8 cellular contexts compared by ENCODE assay signal in the genomic region with DNA sequence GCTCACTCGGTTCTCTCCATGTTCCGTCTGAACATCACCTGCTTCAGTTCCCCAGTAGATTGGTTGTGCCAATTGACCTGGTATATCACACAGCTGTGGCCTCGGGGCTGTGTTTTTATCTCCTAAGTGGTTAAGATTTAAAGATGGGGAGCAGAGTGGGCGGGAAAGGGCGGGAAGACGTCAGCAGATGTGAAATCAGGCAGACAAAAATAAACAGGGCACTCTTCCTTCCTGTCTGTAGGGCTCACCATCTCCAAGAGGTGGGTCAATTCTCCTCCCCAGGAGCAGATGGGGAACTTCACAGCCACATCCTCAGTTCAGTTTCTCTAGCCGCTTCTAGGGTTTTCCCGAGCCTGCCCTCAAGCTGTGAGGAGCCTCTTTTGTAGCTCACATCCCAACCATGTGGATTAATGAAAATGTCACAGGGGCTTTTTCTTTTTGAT. TPM values are rescaled to one million over a fixed set of nuclear protein-coding genes. Genes with fewer than 3 reads are reported as not detected.
A peak's percentile ranks its signal among the peaks of the same experiment; 100 is the strongest.
DNase-seq lines count a peak whose midpoint lies in the region; ATAC-seq, FAIRE-seq and TF ChIP-seq lines count a peak whose summit lies in the region.

No MANE protein-coding gene starts in this region.

- no peak overlapping the region for H2AFZ ChIP-seq in HepG2 (ENCODE audit: low read length)

- H3K9me3 Mint-ChIP-seq in activated naive CD4-positive, alpha-beta T cell treated with anti-CD3 and anti-CD28 coated beads, Interleukin-2, amount 50 U/mL, for 72 hours = no peaks in the 10 kb centered on the region
- H3K9me3 Mint-ChIP-seq in stimulated activated naive CD8-positive, alpha-beta T cell treated with anti-CD3 and anti-CD28 coated beads, Interleukin-15, Interleukin-2, amounts not matched to agents 100 ng/mL and 50 ng/mL, for 24 hours = no peaks in the 10 kb centered on the region

- TF ChIP-seq EP300 in HepG2 (IDR thresholded peaks at IDR 0.05; ENCODE audit: low read depth in 2 of 2, low read length in 2 of 2) = no peak
- TF ChIP-seq EP300 in HepG2 (CRISPR knock-in tag; IDR thresholded peaks at IDR 0.05; ENCODE audit: borderline replicate concordance) = no peak

- in situ Hi-C loops in HepG2 (cut with HindIII; ENCODE audit: extremely low pct_ligation_motif_present, low pct_unique_long_range_greater_than_20kb) = no loop called here

- H3K9me3 ChIP-seq in right lobe of liver = no peaks in the 10 kb centered on the region
- no peaks in the 10 kb centered on the region for H3K9me3 ChIP-seq in HepG2 (ENCODE audit: low read length)

- no peaks in the 10 kb centered on the region for H3K27me3 ChIP-seq in right lobe of liver
- no peaks in the 10 kb centered on the region for H3K27me3 ChIP-seq in HepG2 (ENCODE audit: control insufficient read depth in 1 of 2, insufficient read depth in 2 of 2, low read length in 2 of 2)

- H3K27me3 Mint-ChIP-seq in stimulated activated naive CD8-positive, alpha-beta T cell treated with anti-CD3 and anti-CD28 coated beads, Interleukin-15, Interleukin-2, amounts not matched to agents 100 ng/mL and 50 ng/mL, for 24 hours = no peaks in the 10 kb centered on the region

- no peak for FAIRE-seq in HepG2 (lab: Jason Lieb, UNC)

- POLR2A ChIA-PET in HepG2 (lab: Yijun Ruan, JAX) = no interaction called here

- no peak overlapping the region for H3K9ac ChIP-seq in HepG2 (ENCODE audit: insufficient read depth, low read depth, low read length)

- DNase-seq in right lobe of liver (no peak), HepG2 (ENCODE audit: low spot score) (no peak), hepatic stellate cell (ENCODE audit: low spot score) (no peak), NCI-H187 (lab: John Stamatoyannopoulos, UW) (no peak), NCI-H345 (lab: John Stamatoyannopoulos, UW) (no peak)
- peak in 1 of 2 donors; percentile 68 for DNase-seq in activated naive CD4-positive, alpha-beta T cell treated with anti-CD3 and anti-CD28 coated beads, Interleukin-2, amount 50 U/mL, for 72 hours (ENCODE audit: low spot score in 2 of 2)

- H3K27ac ChIP-seq in right lobe of liver = no peak overlapping the region
- no peak overlapping the region for H3K27ac ChIP-seq in HepG2 (ENCODE audit: extremely low read length, insufficient read depth, low read length)

- H4K20me1 ChIP-seq in HepG2 (ENCODE audit: insufficient read depth, low read length) = no peaks in the 10 kb centered on the region

- peaks cover 53% of the 10 kb centered on the region for H3K4me1 Mint-ChIP-seq in stimulated activated naive CD8-positive, alpha-beta T cell treated with anti-CD3 and anti-CD28 coated beads, Interleukin-15, Interleukin-2, amounts not matched to agents 100 ng/mL and 50 ng/mL, for 24 hours (ENCODE audit: low read depth)

- intact Hi-C loops in right lobe of liver (cut with DNase I) (no loop called here), HepG2 (cut with micrococcal nuclease; ENCODE audit: unreplicated experiment) (no loop called here)

- H3K4me3 ChIP-seq in right lobe of liver (no peak overlapping the region), HepG2 (replicated peaks in 1 of 3; ENCODE audit: insufficient read depth in 1 of 3, low read depth in 2 of 3, low read length in 3 of 3) (no peak overlapping the region)

- H3K36me3 Mint-ChIP-seq in activated naive CD4-positive, alpha-beta T cell treated with anti-CD3 and anti-CD28 coated beads, Interleukin-2, amount 50 U/mL, for 72 hours = no peaks in the 10 kb centered on the region
- no peaks in the 10 kb centered on the region for H3K36me3 Mint-ChIP-seq in stimulated activated naive CD8-positive, alpha-beta T cell treated with anti-CD3 and anti-CD28 coated beads, Interleukin-15, Interleukin-2, amounts not matched to agents 100 ng/mL and 50 ng/mL, for 24 hours (ENCODE audit: low read depth)

- H3K4me3 Mint-ChIP-seq in stimulated activated naive CD8-positive, alpha-beta T cell treated with anti-CD3 and anti-CD28 coated beads, Interleukin-15, Interleukin-2, amounts not matched to agents 100 ng/mL and 50 ng/mL, for 24 hours = peak overlapping the region; percentile 22

- TF ChIP-seq RAD21 in HepG2 (CRISPR knock-in tag; IDR thresholded peaks at IDR 0.05) = no peak

- no peak overlapping the region for H3K4me2 ChIP-seq in HepG2 (ENCODE audit: low read depth, low read length)

- TF ChIP-seq CTCF in right lobe of liver (IDR thresholded peaks at IDR 0.05) (no peak), HepG2 (CRISPR knock-in tag; IDR thresholded peaks at IDR 0.05) (no peak)

- BruUV-seq in HepG2 (replicated peaks; lab: Mats Ljungman, UMichigan) = no TSS peak

- H3K4me1 ChIP-seq in right lobe of liver (peaks cover 0 to 20% (median 8%) of the 10 kb centered on the region in 4 donors), HepG2 (ENCODE audit: insufficient read depth, low read length) (peaks cover 9% of the 10 kb centered on the region; the same call in 1 of the 2 replicates)

- ATAC-seq in right lobe of liver (peak in 3 of 4 donors; percentile 33 to 48 (median 44)), HepG2 (no peak), HG03571 (IDR thresholded peaks at IDR 0.05; ENCODE audit: unreplicated experiment) (peak; percentile 48)
- ATAC-seq in activated naive CD4-positive, alpha-beta T cell treated with anti-CD3 and anti-CD28 coated beads, Interleukin-2, amount 50 U/mL, for 72 hours = peak; percentile 79 to 95

- CTCF ChIA-PET in HepG2 (lab: Yijun Ruan, JAX; ENCODE audit: low intra/inter-chr PET ratio, low total read pairs) = no interaction called here

- TF ChIP-seq POLR2A in right lobe of liver (IDR thresholded peaks at IDR 0.05) (no peak), HepG2 (IDR thresholded peaks at IDR 0.05; ENCODE audit: insufficient read depth in 1 of 2, low read depth in 2 of 2, low read length in 2 of 2) (no peak)

- no peaks in the 10 kb centered on the region for H3K79me2 ChIP-seq in HepG2 (ENCODE audit: insufficient read depth, low read length)

- H3K36me3 ChIP-seq in right lobe of liver (no peaks in the 10 kb centered on the region), HepG2 (replicated peaks in 1 of 2; ENCODE audit: control insufficient read depth in 1 of 2, insufficient read depth in 2 of 2, low read length in 2 of 2) (no peaks in the 10 kb centered on the region)

- WGBS in right lobe of liver (ENCODE audit: insufficient coverage, low coverage, low lambda C conversion rate, missing lambda C conversion rate) = 73% methylated on average over 8 of the region's 8 CpGs
- 61% methylated on average over 8 of the region's 8 CpGs for WGBS in HepG2 (ENCODE audit: low lambda C conversion rate)

- H3K27ac Mint-ChIP-seq in activated naive CD4-positive, alpha-beta T cell treated with anti-CD3 and anti-CD28 coated beads, Interleukin-2, amount 50 U/mL, for 72 hours = peak overlapping the region; percentile 41 to 85
- peak overlapping the region; percentile 88 for H3K27ac Mint-ChIP-seq in stimulated activated naive CD8-positive, alpha-beta T cell treated with anti-CD3 and anti-CD28 coated beads, Interleukin-15, Interleukin-2, amounts not matched to agents 100 ng/mL and 50 ng/mL, for 24 hours

TF ChIP-seq in HepG2, 621 proteins besides CTCF, POLR2A, EP300 and RAD21:
- TF ChIP-seq, protein P1, sequence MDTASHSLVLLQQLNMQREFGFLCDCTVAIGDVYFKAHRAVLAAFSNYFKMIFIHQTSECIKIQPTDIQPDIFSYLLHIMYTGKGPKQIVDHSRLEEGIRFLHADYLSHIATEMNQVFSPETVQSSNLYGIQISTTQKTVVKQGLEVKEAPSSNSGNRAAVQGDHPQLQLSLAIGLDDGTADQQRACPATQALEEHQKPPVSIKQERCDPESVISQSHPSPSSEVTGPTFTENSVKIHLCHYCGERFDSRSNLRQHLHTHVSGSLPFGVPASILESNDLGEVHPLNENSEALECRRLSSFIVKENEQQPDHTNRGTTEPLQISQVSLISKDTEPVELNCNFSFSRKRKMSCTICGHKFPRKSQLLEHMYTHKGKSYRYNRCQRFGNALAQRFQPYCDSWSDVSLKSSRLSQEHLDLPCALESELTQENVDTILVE (CRISPR knock-in tag; IDR thresholded peaks at IDR 0.05) = no peak
- no peak for TF ChIP-seq ZZZ3 (CRISPR knock-in tag; IDR thresholded peaks at IDR 0.05; ENCODE audit: borderline replicate concordance)
- no peak for TF ChIP-seq ZNF180 (CRISPR knock-in tag; IDR thresholded peaks at IDR 0.05; ENCODE audit: borderline replicate concordance, low read depth)

RNA-seq across cellular contexts. Expression of a gene that starts 26.8 kb away (rescaled TPM):
- total RNA-seq in right lobe of liver (10 to 100 TPM; 23.4 to 47.7 (median 31.0) TPM), HepG2 (2016; rRNA removed; fragmentation: Illumina TruSeq; extraction: Trizol) (11.1 and 13.0 TPM in 2 replicates)
- total RNA-seq in HepG2 (2016; cell fraction: cytosol; rRNA removed; fragmentation: Illumina TruSeq; extraction: Trizol; ENCODE audit: low read depth) = 1.4 and 1.5 TPM in 2 replicates
- 9.8 and 12.1 TPM in 2 replicates for total RNA-seq in HepG2 (2016; cell fraction: insoluble cytoplasmic fraction; rRNA removed; fragmentation: Illumina TruSeq; extraction: Trizol)
- 5.3 and 6.4 TPM in 2 replicates for total RNA-seq in HepG2 (2016; cell fraction: membrane; rRNA removed; fragmentation: Illumina TruSeq; extraction: Trizol)
- total RNA-seq in HepG2 (2016; cell fraction: nucleus; rRNA removed; fragmentation: Illumina TruSeq; extraction: Trizol) = 11.9 and 15.6 TPM in 2 replicates
- 16.4 and 18.7 TPM in 2 replicates for polyA plus RNA-seq in HepG2 (2011; rRNA removed)
- 7.1 and 7.2 TPM in 2 replicates for polyA plus RNA-seq in HepG2 (2011; cell fraction: cytosol; rRNA removed)
- 42.2 and 53.6 TPM in 2 replicates for polyA plus RNA-seq in HepG2 (2011; cell fraction: nucleus; rRNA removed)
- 4.4 and 6.9 TPM in 2 replicates for polyA plus RNA-seq in HepG2 (2012)
- polyA plus RNA-seq in HepG2 (2016; cell fraction: cytosol; fragmentation: Illumina TruSeq; extraction: Trizol; ENCODE audit: low read depth) = 0.43 and 0.62 TPM in 2 replicates
- 5.8 and 6.2 TPM in 2 replicates for polyA plus RNA-seq in HepG2 (2016; cell fraction: insoluble cytoplasmic fraction; fragmentation: Illumina TruSeq; extraction: Trizol; ENCODE audit: low read depth)
- 1.7 TPM in 2 replicates for polyA plus RNA-seq in HepG2 (2016; cell fraction: membrane; fragmentation: Illumina TruSeq; extraction: Trizol; ENCODE audit: low read depth)
- 17.4 and 18.9 TPM in 2 replicates for polyA plus RNA-seq in HepG2 (2016; cell fraction: nucleus; fragmentation: Illumina TruSeq; extraction: Trizol; ENCODE audit: insufficient read depth, low read depth)
- 55.2 and 75.7 TPM in 2 replicates for polyA minus RNA-seq in HepG2 (2011; rRNA and poly(A)+ RNA removed; ENCODE audit: low replicate concordance)
- polyA minus RNA-seq in HepG2 (2011; cell fraction: cytosol; rRNA and poly(A)+ RNA removed) = 11.3 and 16.1 TPM in 2 replicates
- polyA minus RNA-seq in HepG2 (2011; cell fraction: nucleus; rRNA and poly(A)+ RNA removed) = 27.0 and 32.6 TPM in 2 replicates
- total RNA-seq in activated naive CD4-positive, alpha-beta T cell treated with anti-CD3 and anti-CD28 coated beads, Interleukin-2, amount 50 U/mL, for 72 hours = 10 to 100 TPM; 14.9 to 39.6 TPM
